In the genomic region with DNA sequence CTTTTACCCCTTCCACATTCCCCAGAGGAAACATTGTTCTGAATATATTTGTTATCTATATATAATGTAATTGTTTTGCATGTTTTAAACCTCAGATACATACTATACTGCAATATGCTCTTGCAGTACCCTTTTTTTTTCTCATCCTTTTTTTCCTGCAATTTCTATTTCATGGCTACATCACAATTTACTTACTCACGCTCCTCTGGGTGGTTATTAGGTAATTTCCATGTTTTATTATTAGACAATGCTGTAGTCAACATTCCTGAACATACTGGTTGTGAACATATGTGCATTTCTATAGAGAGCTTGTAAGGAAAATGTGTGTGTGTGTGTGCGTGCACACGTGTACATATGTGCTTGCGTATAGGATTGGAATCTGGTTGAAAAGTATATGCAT, we compare ENCODE assay signal across 21 cellular contexts. TPM values are rescaled to one million over a fixed set of nuclear protein-coding genes. Genes with fewer than 3 reads are reported as not detected.
DNase-seq lines count a peak whose midpoint lies in the region; ATAC-seq and TF ChIP-seq lines count a peak whose summit lies in the region.
"Had no signal": no experiment of that assay in that cellular context is flagged by ENCODE, and none has a peak within 500 bp of the region (broad histone marks: within the 10 kb centered on the region; RNA-seq: fewer than 3 reads in every experiment).

No MANE protein-coding gene starts in this region.

- no peak overlapping the region for H2AFZ ChIP-seq in mesenchymal stem cell (ENCODE audit: low read depth, low read length)

- TF ChIP-seq CTCF in left ventricle myocardium inferior (IDR thresholded peaks at IDR 0.05; ENCODE audit: borderline replicate concordance), result no peak
- no peak for TF ChIP-seq CTCF in heart right ventricle (IDR thresholded peaks at IDR 0.05)
- TF ChIP-seq CTCF in choroid plexus epithelial cell (conservative IDR thresholded peaks at IDR 0.05; ENCODE audit: low read depth, low read length), result no peak

- H3K36me3 ChIP-seq in left ventricle myocardium inferior (no peaks in the 10 kb centered on the region), heart right ventricle (no peaks in the 10 kb centered on the region), mesenchymal stem cell (ENCODE audit: control insufficient read depth in 1 of 2, insufficient read depth in 2 of 2, low read depth in 1 of 2, low read length in 2 of 2) (no peaks in the 10 kb centered on the region)

- H3K18ac ChIP-seq in mesenchymal stem cell (ENCODE audit: low read depth in 1 of 2, low read length in 2 of 2), result no peak overlapping the region

- H3K4ac ChIP-seq in mesenchymal stem cell (ENCODE audit: low read depth in 1 of 2, low read length in 2 of 2), result no peak overlapping the region

- H3K4me3 ChIP-seq in left ventricle myocardium inferior (peak overlapping the region; percentile 41), heart right ventricle (peak overlapping the region in 1 of 10 donors; percentile 9), choroid plexus epithelial cell (ENCODE audit: low read depth, low read length) (no peak overlapping the region), mesenchymal stem cell (ENCODE audit: insufficient read depth in 1 of 2, low read depth in 1 of 2, low read length in 2 of 2) (peak overlapping the region in 1 of 2 experiments; percentile 38)
- H3K4me3 ChIP-seq: SJCRH30 had no signal

- no peak for DNase-seq in left ventricle myocardium inferior
- DNase-seq in heart right ventricle, result no peak
- peak; percentile 20 for DNase-seq in choroid plexus epithelial cell (ENCODE audit: low read depth)
- DNase-seq in mesenchymal stem cell, result no peak
- DNase-seq in C1 segment of cervical spinal cord (lab: John Stamatoyannopoulos, UW), result no peak
- no peak for DNase-seq in GOT3 (lab: John Stamatoyannopoulos, UW)
- no peak for DNase-seq in activated gamma-delta T cell (lab: John Stamatoyannopoulos, UW)
- DNase-seq: EL; GF-D8; IMR-90; NCI-H1105; NCI-H146; NCI-H2029; NCI-H2227 treated with DMSO at 0.1 percent for 48 hours; NCI-H510A treated with DMSO at 0.1 percent for 48 hours; NCI-H748 treated with DMSO at 0.1 percent for 48 hours; NK-92 treated with Interleukin-12 subunit alpha and Interleukin-12 subunit beta, amount 100 ng/mL, for 24 hours; SJCRH30 had no signal

- H3K9me3 ChIP-seq in left ventricle myocardium inferior (replicated peaks) (no peaks in the 10 kb centered on the region), heart right ventricle (no peaks in the 10 kb centered on the region), mesenchymal stem cell (ENCODE audit: control insufficient read depth, low read length) (no peaks in the 10 kb centered on the region)
- H3K9me3 ChIP-seq: SJCRH30 had no signal

- peaks cover 10% of the 10 kb centered on the region for H3K79me1 ChIP-seq in mesenchymal stem cell (replicated peaks; ENCODE audit: low read length, poor library complexity, severe bottlenecking)

- H3K9ac ChIP-seq in mesenchymal stem cell (ENCODE audit: low read length), result peak overlapping the region; percentile 27

- no peak overlapping the region for H3K23ac ChIP-seq in mesenchymal stem cell (ENCODE audit: low read length in 2 of 2)

- H2BK12ac ChIP-seq in mesenchymal stem cell (ENCODE audit: low read length in 2 of 2), result no peak overlapping the region

- no peak overlapping the region for H2BK15ac ChIP-seq in mesenchymal stem cell (ENCODE audit: low read depth, poor library complexity, severe bottlenecking)

- no peak overlapping the region for H4K8ac ChIP-seq in mesenchymal stem cell (ENCODE audit: low read length)

- H3K14ac ChIP-seq in mesenchymal stem cell (ENCODE audit: low read length in 2 of 2), result no peak overlapping the region

- no peak overlapping the region for H2BK5ac ChIP-seq in mesenchymal stem cell (ENCODE audit: low read depth, low read length, poor library complexity, severe bottlenecking)

- no peak overlapping the region for H2AK5ac ChIP-seq in mesenchymal stem cell (ENCODE audit: low read length, severe bottlenecking)

- H3K4me1 ChIP-seq in left ventricle myocardium inferior (peaks cover 84% of the 10 kb centered on the region), heart right ventricle (peaks cover 5 to 82% (median 63%) of the 10 kb centered on the region in 9 donors), mesenchymal stem cell (ENCODE audit: control insufficient read depth, insufficient read depth, low read depth, low read length) (no peaks in the 10 kb centered on the region)
- H3K4me1 ChIP-seq: SJCRH30 had no signal

- H2BK120ac ChIP-seq in mesenchymal stem cell (ENCODE audit: low read depth, low read length), result no peak overlapping the region

- H3K4me2 ChIP-seq in mesenchymal stem cell (ENCODE audit: low read length, poor library complexity, severe bottlenecking), result no peak overlapping the region

- intact Hi-C loops in left ventricle myocardium inferior (cut with micrococcal nuclease) (no loop called here), heart right ventricle (cut with DNase I) (no loop called here)

- WGBS in heart right ventricle, 2 donors, result 83 to 86% methylated on average over 4 of the region's 4 CpGs
- WGBS in mesenchymal stem cell, result 100% methylated on average over 3 of the region's 4 CpGs

- H4K91ac ChIP-seq in mesenchymal stem cell (ENCODE audit: low read length), result no peak overlapping the region

- H3K27me3 ChIP-seq in left ventricle myocardium inferior (ENCODE audit: low read depth), result no peaks in the 10 kb centered on the region
- no peaks in the 10 kb centered on the region for H3K27me3 ChIP-seq in heart right ventricle
- H3K27me3 ChIP-seq in mesenchymal stem cell (ENCODE audit: control insufficient read depth in 1 of 2, insufficient read depth in 1 of 2, low read length in 2 of 2), result no peaks in the 10 kb centered on the region
- H3K27me3 ChIP-seq: SJCRH30 had no signal

- no peak for ATAC-seq in heart right ventricle
- no peak for ATAC-seq in HG03521 (IDR thresholded peaks at IDR 0.05; ENCODE audit: unreplicated experiment)
- ATAC-seq: HCT116, Panc1 had no signal

- H3K27ac ChIP-seq in left ventricle myocardium inferior (replicated peaks) (peak overlapping the region; percentile 63), heart right ventricle (peak overlapping the region in 2 of 10 donors; percentile 18 to 60), mesenchymal stem cell (ENCODE audit: low read length, poor library complexity, severe bottlenecking) (no peak overlapping the region)
- H3K27ac ChIP-seq: SJCRH30 had no signal

RNA-seq across cellular contexts. Expression of a gene that starts 22.2 kb away (rescaled TPM):
- 26.9 TPM for total RNA-seq in left ventricle myocardium inferior
- total RNA-seq in heart right ventricle, result 10 to 100 TPM; 28.5 to 36.7 (median 32.5) TPM
- 1 to 10 TPM; 8.6 to 9.5 TPM for polyA plus RNA-seq in heart right ventricle
- 15.8 TPM for polyA plus RNA-seq in mesenchymal stem cell (2013, experiment 1 of 2)
- 15.6 TPM for polyA plus RNA-seq in mesenchymal stem cell (2013, experiment 2 of 2)
